Comparison of ENCODE assay signal across 14 cellular contexts in genomic region chr14:64324461-64325255, GRCh38.
DNase-seq lines count a peak whose midpoint lies in the region; FAIRE-seq and TF ChIP-seq lines count a peak whose summit lies in the region.
"Had no signal": no experiment of that assay in that cellular context is flagged by ENCODE, and none has a peak within 500 bp of the region (broad histone marks: within the 10 kb centered on the region; RNA-seq: fewer than 3 reads in every experiment).

No MANE protein-coding gene starts in this region.

- H3K36me3 ChIP-seq in ACC112 (ENCODE audit: insufficient read depth, low read length) = no peaks in the 10 kb centered on the region
- H3K36me3 ChIP-seq: thyroid gland had no signal

- DNase-seq in H54 (ENCODE audit: insufficient read length, low spot score) = no peak
- peak; percentile 16 to 19 for DNase-seq in SHP77 (lab: John Stamatoyannopoulos, UW)
- DNase-seq in fibroblast of pulmonary artery (ENCODE audit: low read depth) = peak; percentile 42
- no peak for DNase-seq in stimulated activated CD4-positive, alpha-beta T cell treated with anti-CD3 and anti-CD28 coated beads, Interleukin-4, amount 100 ng/mL, for 4 hours
- DNase-seq in kidney glomerular epithelial cell (lab: John Stamatoyannopoulos, UW) = no peak
- no peak for DNase-seq in inferior parietal cortex (ENCODE audit: extremely low spot score)
- no peak for DNase-seq in GM10248 (ENCODE audit: extremely low spot score)
- DNase-seq: activated CD8-positive, alpha-beta memory T cell treated with anti-CD3 and anti-CD28 coated beads for 24 hours; activated naive CD4-positive, alpha-beta T cell treated with anti-CD3 and anti-CD28 coated beads for 36 hours; mucosa of descending colon; T-helper 2 cell; thyroid gland had no signal

- TF ChIP-seq POLR2A in H54 (IDR thresholded peaks at IDR 0.05; ENCODE audit: low read depth, low read length) = no peak

- H3K27me3 ChIP-seq in ACC112 (ENCODE audit: insufficient read depth, low read length) = no peaks in the 10 kb centered on the region
- H3K27me3 ChIP-seq: thyroid gland had no signal

- TF ChIP-seq CTCF in fibroblast of pulmonary artery (IDR thresholded peaks at IDR 0.05; ENCODE audit: low read length, missing control alignments) (no peak), GM10248 (IDR thresholded peaks at IDR 0.05; ENCODE audit: control extremely low read depth, extremely low read depth, low read depth, missing control alignments) (no peak)

- CTCF ChIA-PET in GM10248 (lab: Yijun Ruan, JAX) = interaction anchor here (1.1 kb wide), 1 partner anchor 20 kb away, joined by 3 read pairs; no protein-coding TSS in a partner anchor

- POLR2A ChIA-PET in GM10248 (lab: Yijun Ruan, JAX) = no interaction called here

- peak overlapping the region; percentile 61 for H3K27ac ChIP-seq in ACC112 (ENCODE audit: low read depth, low read length)
- H3K27ac ChIP-seq: C4-2B, thyroid gland had no signal

- H3K4me1 ChIP-seq in ACC112 (ENCODE audit: control insufficient read depth, insufficient read depth, low read length, unreplicated experiment) = peaks cover 10% of the 10 kb centered on the region
- H3K4me1 ChIP-seq: thyroid gland had no signal

- H3K4me3 ChIP-seq in ACC112 (ENCODE audit: low read depth, low read length) (no peak overlapping the region), fibroblast of pulmonary artery (replicated peaks; ENCODE audit: low read depth, low read length) (no peak overlapping the region)
- H3K4me3 ChIP-seq: mucosa of descending colon, thyroid gland had no signal

- H3K79me2 ChIP-seq in ACC112 (ENCODE audit: control insufficient read depth, insufficient read depth, low read length, unreplicated experiment) = no peaks in the 10 kb centered on the region

- FAIRE-seq in H54 (lab: Jason Lieb, UNC) = peak; percentile 70

- peak overlapping the region; percentile 67 for H2AFZ ChIP-seq in ACC112 (ENCODE audit: low read length, unreplicated experiment)

Comparison
In these comparisons a context has a peak if more than half of its experiments do, and no peak if none do; other contexts are left out.
1. DNase-seq: peak in SHP77 (2 of 2) and fibroblast of pulmonary artery (single experiment); none in H54 (single experiment), stimulated activated CD4-positive, alpha-beta T cell treated with anti-CD3 and anti-CD28 coated beads, Interleukin-4, amount 100 ng/mL, for 4 hours (0 of 2), kidney glomerular epithelial cell (single experiment), inferior parietal cortex (single experiment) and GM10248 (single experiment).